Comparison of ENCODE assay signal across 1 cellular context in genomic region chr16:56611281-56611833, GRCh38.
TF ChIP-seq lines count a peak whose summit lies in the region.

No MANE protein-coding gene starts in this region.

TF ChIP-seq in IMR-90, 13 proteins besides CTCF, POLR2A, EP300 and RAD21 (continued from another document):
- TF ChIP-seq ELK1 (IDR thresholded peaks at IDR 0.05; ENCODE audit: borderline replicate concordance, low read depth, low read length) (no peak), RCOR1 (IDR thresholded peaks at IDR 0.05; ENCODE audit: insufficient replicate concordance, low read length) (no peak), USF2 (IDR thresholded peaks at IDR 0.05; ENCODE audit: low read depth, low read length) (no peak), NFE2L2 (IDR thresholded peaks at IDR 0.05; ENCODE audit: low read depth, low read length) (no peak), BHLHE40 (IDR thresholded peaks at IDR 0.05; ENCODE audit: low read depth, low read length) (no peak), RFX5 (IDR thresholded peaks at IDR 0.05; ENCODE audit: low read depth, low read length) (no peak), SMC3 (IDR thresholded peaks at IDR 0.05; ENCODE audit: low read depth, low read length) (no peak), CEBPB (IDR thresholded peaks at IDR 0.05; ENCODE audit: low read depth, low read length) (no peak), FOS (IDR thresholded peaks at IDR 0.05; ENCODE audit: low read depth, low read length) (no peak)
